18 cellular contexts compared by ENCODE assay signal in the genomic region with DNA sequence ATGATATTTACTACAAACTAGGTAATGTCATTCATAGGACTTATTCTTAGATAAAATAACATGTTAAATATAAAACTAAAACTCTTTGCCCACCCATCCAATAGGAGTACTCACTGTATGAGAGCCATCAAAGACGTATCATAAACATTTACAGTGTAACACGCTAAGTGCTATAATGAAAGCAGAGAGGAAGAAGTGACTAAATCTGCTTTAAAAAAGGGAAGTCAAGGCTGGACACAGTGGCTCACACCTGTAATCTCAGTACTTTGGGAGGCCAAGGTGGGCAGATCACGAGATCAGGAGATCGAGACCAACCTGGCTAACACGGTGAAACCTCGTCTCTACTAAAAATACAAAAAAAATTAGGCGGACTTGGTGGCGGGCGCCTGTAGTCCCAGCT.
"Had no signal": no experiment of that assay in that cellular context is flagged by ENCODE, and none has a peak within 500 bp of the region (broad histone marks: within the 10 kb centered on the region; RNA-seq: fewer than 3 reads in every experiment).

No MANE protein-coding gene starts in this region.

- H3K27ac ChIP-seq: ascending aorta, breast epithelium, heart left ventricle, pancreas, sigmoid colon had no signal

- H3K9me3 ChIP-seq: ascending aorta, breast epithelium, gastrocnemius medialis, heart left ventricle, pancreas, sigmoid colon had no signal

- H3K27me3 ChIP-seq: ascending aorta, breast epithelium, gastrocnemius medialis, heart left ventricle, pancreas, sigmoid colon had no signal

- H3K4me1 ChIP-seq: breast epithelium had no signal

- FAIRE-seq: pancreas, urothelium cell line had no signal

- ATAC-seq: activated naive CD8-positive, alpha-beta T cell treated with anti-CD3 and anti-CD28 coated beads, Interleukin-2, amount 50 U/mL, for 24 hours; activated T-helper 17 cell treated with anti-CD3 and anti-CD28 coated beads, Interleukin-2, amount 50 U/mL, for 72 hours; effector memory CD8-positive, alpha-beta T cell; gastrocnemius medialis; heart left ventricle; pancreas had no signal

- DNase-seq: activated CD4-positive, alpha-beta T cell treated with anti-CD3 and anti-CD28 coated beads for 1 hour; activated CD4-positive, alpha-beta T cell treated with anti-CD3 and anti-CD28 coated beads, Interleukin-2, amount 50 U/mL, for 48 hours; activated naive CD4-positive, alpha-beta T cell treated with anti-CD3 and anti-CD28 coated beads for 36 hours; activated naive CD8-positive, alpha-beta T cell treated with anti-CD3 and anti-CD28 coated beads, Interleukin-2, amount 50 U/mL, for 24 hours; cerebellar nuclear complex; dermis blood vessel endothelial cell; effector memory CD8-positive, alpha-beta T cell; gastrocnemius medialis; immature natural killer cell; pancreas; sigmoid colon; stimulated activated CD4-positive, alpha-beta T cell treated with anti-CD3 and anti-CD28 coated beads, Interleukin-1b, Interleukin-23, amount 100 ng/mL, for 48 hours; T-helper 9 cell had no signal

- H3K4me3 ChIP-seq: ascending aorta, breast epithelium, gastrocnemius medialis, heart left ventricle, pancreas, sigmoid colon had no signal

- H3K36me3 ChIP-seq: ascending aorta, breast epithelium, gastrocnemius medialis, heart left ventricle, pancreas, sigmoid colon had no signal
